26 cellular contexts compared by ENCODE assay signal in genomic region chr2:3388412-3388738, GRCh38. TPM values are rescaled to one million over a fixed set of nuclear protein-coding genes. Genes with fewer than 3 reads are reported as not detected.
DNase-seq lines count a peak whose midpoint lies in the region; ATAC-seq, FAIRE-seq and TF ChIP-seq lines count a peak whose summit lies in the region.
"Had no signal": no experiment of that assay in that cellular context is flagged by ENCODE, and none has a peak within 500 bp of the region (broad histone marks: within the 10 kb centered on the region; RNA-seq: fewer than 3 reads in every experiment).

No MANE protein-coding gene starts in this region.

- BruUV-seq in GM12878 (replicated peaks; lab: Mats Ljungman, UMichigan) = no TSS peak

- RAD21 ChIA-PET in GM12878 (lab: Charles Lee; ENCODE audit: unreplicated experiment) = no interaction called here

- no peak overlapping the region for H2BK120ac ChIP-seq in trophoblast cell (ENCODE audit: insufficient read depth, low read length, poor library complexity)

- intact Hi-C loops in GM12878 (cut with micrococcal nuclease; ENCODE audit: unreplicated experiment) (no loop called here), upper lobe of right lung (cut with DNase I) (no loop called here), posterior vena cava (cut with DNase I) (no loop called here), aorta (cut with DNase I) (no loop called here)

- no peak overlapping the region for H4K91ac ChIP-seq in trophoblast cell (ENCODE audit: low read depth, low read length)

- H2BK5ac ChIP-seq in trophoblast cell (ENCODE audit: low read depth, low read length, poor library complexity) = no peak overlapping the region

- H4K12ac ChIP-seq in trophoblast cell (ENCODE audit: low read depth, low read length) = no peak overlapping the region

- H3K4me2 ChIP-seq in GM23338 (no peak overlapping the region), GM12878 (ENCODE audit: control insufficient read depth, insufficient read depth) (no peak overlapping the region), trophoblast cell (ENCODE audit: low read length) (no peak overlapping the region)
- H3K4me2 ChIP-seq: BLaER1 had no signal

- no peaks in the 10 kb centered on the region for H3K9me3 Mint-ChIP-seq in GM23338
- H3K9me3 Mint-ChIP-seq: CD4-positive, alpha-beta memory T cell; CD8-positive, alpha-beta memory T cell had no signal

- H3K36me3 ChIP-seq in GM23338 (ENCODE audit: insufficient read depth) (peaks cover 29% of the 10 kb centered on the region), GM12878 (ENCODE audit: control insufficient read depth in 2 of 2, insufficient read depth in 2 of 2, low read length in 1 of 2) (peaks cover 10 to 22% of the 10 kb centered on the region in 2 experiments; a peak in 3 of 4 replicates), trophoblast cell (ENCODE audit: control insufficient read depth in 1 of 2, insufficient read depth in 2 of 2, low read length in 2 of 2) (peaks cover 26 to 36% of the 10 kb centered on the region in 2 experiments), upper lobe of right lung (peaks cover 33% of the 10 kb centered on the region), aorta (ENCODE audit: control insufficient read depth in 1 of 2, insufficient read depth in 2 of 2, low read length in 1 of 2) (peaks cover 7 to 12% of the 10 kb centered on the region in 2 donors)

- no peak overlapping the region for H3K23ac ChIP-seq in trophoblast cell (ENCODE audit: low read length)

- H3K9me3 ChIP-seq in GM12878 (replicated peaks; ENCODE audit: control insufficient read depth, insufficient read depth, low read length) (no peaks in the 10 kb centered on the region; the same call in 2 of the 3 replicates), trophoblast cell (ENCODE audit: insufficient read depth, low read depth, low read length) (no peaks in the 10 kb centered on the region), upper lobe of right lung (no peaks in the 10 kb centered on the region), aorta (ENCODE audit: control insufficient read depth, low read length) (no peaks in the 10 kb centered on the region)
- H3K9me3 ChIP-seq: BE2C had no signal

- no peak overlapping the region for H4K8ac ChIP-seq in trophoblast cell (ENCODE audit: low read depth, low read length)

- no peak overlapping the region for H3K27ac Mint-ChIP-seq in GM23338
- H3K27ac Mint-ChIP-seq: CD14-positive monocyte; CD4-positive, CD25-positive, alpha-beta regulatory T cell; CD8-positive, alpha-beta memory T cell had no signal

- no peak overlapping the region for H2BK12ac ChIP-seq in trophoblast cell (ENCODE audit: low read length)

- no peaks in the 10 kb centered on the region for H3K9me2 ChIP-seq in GM23338 (ENCODE audit: insufficient read depth)

- no peak for FAIRE-seq in GM12878 (lab: Jason Lieb, UNC)
- no peak for FAIRE-seq in GM19239 (lab: Jason Lieb, UNC)
- FAIRE-seq: A204.1, GM12891 had no signal

- H2AFZ ChIP-seq in GM23338 (no peak overlapping the region), GM12878 (ENCODE audit: control insufficient read depth, low read depth, low read length) (no peak overlapping the region), trophoblast cell (ENCODE audit: insufficient read depth, low read length, poor library complexity) (no peak overlapping the region)

- H3K4me1 ChIP-seq in GM23338 (ENCODE audit: insufficient read depth) = no peaks in the 10 kb centered on the region
- H3K4me1 ChIP-seq in GM12878 (ENCODE audit: control insufficient read depth, insufficient read depth, low read length) = no peaks in the 10 kb centered on the region
- no peaks in the 10 kb centered on the region for H3K4me1 ChIP-seq in trophoblast cell (ENCODE audit: control insufficient read depth in 1 of 2, insufficient read depth in 2 of 2, low read length in 2 of 2)
- H3K4me1 ChIP-seq in upper lobe of right lung = no peaks in the 10 kb centered on the region
- H3K4me1 ChIP-seq in aorta (ENCODE audit: control insufficient read depth in 1 of 2, insufficient read depth in 2 of 2, low read length in 2 of 2) = peaks cover 0 to 3% of the 10 kb centered on the region in 2 donors
- H3K4me1 ChIP-seq: BE2C had no signal

- TF ChIP-seq RAD21 in GM12878 (IDR thresholded peaks at IDR 0.05; ENCODE audit: insufficient read depth, low read depth, low read length) = no peak

- peaks cover 37% of the 10 kb centered on the region for H3K36me3 Mint-ChIP-seq in GM23338 (ENCODE audit: low read depth)

- no peak overlapping the region for H3K18ac ChIP-seq in trophoblast cell (ENCODE audit: low read length)

- H4K20me1 ChIP-seq in GM23338 (replicated peaks; ENCODE audit: insufficient read depth) (peaks cover 11% of the 10 kb centered on the region; the same call in 1 of the 2 replicates), GM12878 (ENCODE audit: control insufficient read depth, insufficient read depth) (no peaks in the 10 kb centered on the region)

- H3K4me3 Mint-ChIP-seq in GM23338 = no peak overlapping the region
- H3K4me3 Mint-ChIP-seq: CD14-positive monocyte; CD4-positive, alpha-beta memory T cell; CD4-positive, CD25-positive, alpha-beta regulatory T cell; CD8-positive, alpha-beta memory T cell had no signal

- SMC1A ChIA-PET in GM12878 (lab: Charles Lee; ENCODE audit: uncharacterized antibody, unreplicated experiment) = no interaction called here

- no peak for TF ChIP-seq CTCF in GM23338 (conservative IDR thresholded peaks at IDR 0.05; ENCODE audit: low read depth in 2 of 2)
- TF ChIP-seq CTCF in GM12878 (IDR thresholded peaks at IDR 0.05 in 2 of 3, conservative IDR thresholded peaks at IDR 0.05 in 1 of 3; ENCODE audit: control insufficient read depth in 2 of 3, extremely low read depth in 1 of 3, insufficient read depth in 1 of 3, low read depth in 3 of 3, low read length in 3 of 3) = no peak
- no peak for TF ChIP-seq CTCF in upper lobe of right lung (IDR thresholded peaks at IDR 0.05)

- POLR2A ChIA-PET in GM12878 (lab: Charles Lee) = no interaction called here

- peaks cover 3% of the 10 kb centered on the region for H3K27me3 Mint-ChIP-seq in GM23338 (ENCODE audit: insufficient read depth, low read depth, poor library complexity)
- H3K27me3 Mint-ChIP-seq: CD4-positive, alpha-beta memory T cell; CD4-positive, CD25-positive, alpha-beta regulatory T cell; CD8-positive, alpha-beta memory T cell had no signal

- H3K9ac ChIP-seq in GM12878 (ENCODE audit: control insufficient read depth, insufficient read depth, low read length) (no peak overlapping the region), trophoblast cell (ENCODE audit: low read length) (no peak overlapping the region)
- H3K9ac ChIP-seq: BLaER1 had no signal

- H3K27me3 ChIP-seq in GM23338 (ENCODE audit: insufficient read depth) (no peaks in the 10 kb centered on the region), GM12878 (replicated peaks in 1 of 2; ENCODE audit: control insufficient read depth in 2 of 2, insufficient read depth in 2 of 2, low read length in 1 of 2) (no peaks in the 10 kb centered on the region), trophoblast cell (ENCODE audit: insufficient read depth, low read length) (no peaks in the 10 kb centered on the region), upper lobe of right lung (no peaks in the 10 kb centered on the region), aorta (ENCODE audit: control insufficient read depth in 1 of 2, insufficient read depth in 2 of 2, low read length in 1 of 2) (no peaks in the 10 kb centered on the region)
- H3K27me3 ChIP-seq: BE2C, BLaER1 had no signal

- H3K79me1 ChIP-seq in trophoblast cell (ENCODE audit: low read length) = no peaks in the 10 kb centered on the region

- no peak overlapping the region for H3K4ac ChIP-seq in trophoblast cell (ENCODE audit: low read depth, low read length)

- CTCF ChIA-PET in GM12878 (lab: Yijun Ruan, JAX) = interaction anchor here (0.6 kb wide), 1 partner anchor 14 kb away, joined by 3 read pairs; no protein-coding TSS in a partner anchor

- no peaks in the 10 kb centered on the region for H3K4me1 Mint-ChIP-seq in GM23338
- H3K4me1 Mint-ChIP-seq: CD14-positive monocyte had no signal

- TF ChIP-seq POLR2A in GM12878 (IDR thresholded peaks at IDR 0.05; ENCODE audit: low read depth, low read length) = peak; percentile 46; the same call in 1 of the 2 replicates

- H3K79me2 ChIP-seq in GM23338 (replicated peaks; ENCODE audit: insufficient read depth) (peaks cover 43% of the 10 kb centered on the region), GM12878 (ENCODE audit: control insufficient read depth, insufficient read depth, low read length) (no peaks in the 10 kb centered on the region; the same call in none of the 2 replicates), trophoblast cell (ENCODE audit: control insufficient read depth, insufficient read depth, low read length, poor library complexity) (no peaks in the 10 kb centered on the region)

- no peak overlapping the region for H2AK5ac ChIP-seq in trophoblast cell (ENCODE audit: low read length)

- H3K14ac ChIP-seq in trophoblast cell (ENCODE audit: low read length) = no peak overlapping the region

- ATAC-seq in GM23338 = peak; percentile 38; the same call in 2 of the 3 replicates
- ATAC-seq in GM12878 = no peak
- ATAC-seq in upper lobe of right lung = peak; percentile 28
- no peak for ATAC-seq in aorta (ENCODE audit: low FRiP score)

- H3F3A ChIP-seq in GM23338 (replicated peaks; ENCODE audit: low read depth) = no peaks in the 10 kb centered on the region

- H3K4me3 ChIP-seq in GM23338 = no peak overlapping the region
- no peak overlapping the region for H3K4me3 ChIP-seq in GM12878
- H3K4me3 ChIP-seq in trophoblast cell (ENCODE audit: low read depth, low read length) = peak overlapping the region; percentile 20
- no peak overlapping the region for H3K4me3 ChIP-seq in upper lobe of right lung
- H3K4me3 ChIP-seq in aorta (ENCODE audit: low read length in 2 of 2) = no peak overlapping the region
- H3K4me3 ChIP-seq: BLaER1 had no signal

- in situ Hi-C loops in GM12878 (cut with MboI) = no loop called here

- 98% methylated on average over 15 of the region's 31 CpGs for WGBS in GM12878 (ENCODE audit: insufficient coverage, insufficient replicate concordance, low lambda C conversion rate, missing lambda C conversion rate)
- no CpG with 5 or more reads among the region's 31 CpGs for WGBS in trophoblast cell (ENCODE audit: extremely low coverage, insufficient coverage, insufficient read length)
- 98% methylated on average over 31 of the region's 31 CpGs for WGBS in aorta, 2 donors

- no peak for DNase-seq in GM23338 (ENCODE audit: low spot score)
- DNase-seq in GM12878 (ENCODE audit: low read depth, low spot score) = no peak
- DNase-seq in trophoblast cell = no peak
- no peak for DNase-seq in upper lobe of right lung
- no peak for DNase-seq in posterior vena cava (ENCODE audit: low spot score)
- no peak for DNase-seq in GM19239 (ENCODE audit: insufficient read length, low spot score)
- no peak for DNase-seq in aorta
- DNase-seq: 8988T; ACHN; BE2C; C1 segment of cervical spinal cord; CD4-positive, alpha-beta memory T cell; CD4-positive, CD25-positive, alpha-beta regulatory T cell; COR-L47; DMS 273 treated with DMSO at 0.1 percent for 48 hours; DMS153; DMS53; DMS79; DND-41; EL; GDM1 had no signal

- H3K27ac ChIP-seq in GM23338 (ENCODE audit: low read depth) (no peak overlapping the region), GM12878 (ENCODE audit: control insufficient read depth, insufficient read depth) (no peak overlapping the region), trophoblast cell (ENCODE audit: low read depth, low read length) (no peak overlapping the region), upper lobe of right lung (no peak overlapping the region), aorta (ENCODE audit: low read depth in 1 of 2, low read length in 2 of 2) (no peak overlapping the region)
- H3K27ac ChIP-seq: BLaER1 had no signal

- no peak for TF ChIP-seq EP300 in GM12878 (IDR thresholded peaks at IDR 0.05; ENCODE audit: borderline replicate concordance in 1 of 2, control insufficient read depth in 1 of 2, low read depth in 2 of 2, low read length in 2 of 2)

RNA-seq across cellular contexts. Expression of gene TRAPPC12, which starts 8.9 kb away (rescaled TPM):
- 50.8 and 57.7 TPM in 2 replicates for total RNA-seq in GM23338 (2014; rRNA removed; shearing (Covaris generic))
- 48.9 and 54.9 TPM in 2 replicates for polyA plus RNA-seq in GM23338 (2016; fragmentation: Nextera tagmentation; extraction: Ambion mirVana)
- 425 and 429 TPM in 2 replicates for total RNA-seq in GM12878 (2013; cell fraction: nucleolus; rRNA removed)
- 38.8 and 48.0 TPM in 2 replicates for total RNA-seq in GM12878 (2014; rRNA removed)
- total RNA-seq in GM12878 (2014; rRNA removed; fragmentation: Illumina TruSeq; extraction: Trizol) = 33.9 and 35.9 TPM in 2 replicates
- 63.2 and 77.1 TPM in 2 replicates for total RNA-seq in GM12878 (2021)
- polyA plus RNA-seq in GM12878 (2011; ENCODE audit: low read depth) = 44.7 TPM
- polyA plus RNA-seq in GM12878 (2011; rRNA removed) = 22.3 and 46.4 TPM in 2 replicates
- 19.8 and 23.8 TPM in 2 replicates for polyA plus RNA-seq in GM12878 (2011; cell fraction: cytosol; rRNA removed)
- 174 and 205 TPM in 2 replicates for polyA plus RNA-seq in GM12878 (2011; cell fraction: nucleus; rRNA removed)
- 40.4 and 56.2 TPM in 2 replicates for polyA plus RNA-seq in GM12878 (2012)
- 17.2 and 38.1 TPM in 2 replicates for polyA plus RNA-seq in GM12878 (2014; fragmentation: Illumina TruSeq; extraction: Trizol)
- polyA plus RNA-seq in GM12878 (2014; fragmentation: Nextera tagmentation; extraction: Ambion mirVana) = 10 to 100 TPM in 1 of 2 experiments, 1 to 10 TPM in 1; 8.6 to 22.9 TPM
- polyA plus RNA-seq in GM12878 (2014; rRNA removed) = 39.4 and 57.5 TPM in 2 replicates
- 10 to 100 TPM; 30.2 to 36.7 TPM for polyA plus RNA-seq in GM12878 (2016; fragmentation: Nextera tagmentation; extraction: Ambion mirVana)
- polyA minus RNA-seq in GM12878 (2011; rRNA and poly(A)+ RNA removed) = 46.2 and 66.6 TPM in 2 replicates
- 19.8 and 27.6 TPM in 2 replicates for polyA minus RNA-seq in GM12878 (2011; cell fraction: cytosol; rRNA and poly(A)+ RNA removed)
- polyA minus RNA-seq in GM12878 (2011; cell fraction: nucleus; rRNA and poly(A)+ RNA removed) = 68.5 and 127 TPM in 2 replicates
- 32.2 and 35.8 TPM in 2 replicates for polyA plus RNA-seq in trophoblast cell (2013)
- total RNA-seq in upper lobe of right lung = 89.8 TPM
- 10 to 100 TPM; 71.3 to 87.8 TPM for total RNA-seq in posterior vena cava
- total RNA-seq in aorta = 100 to 1,000 TPM in 1 of 2 donors, 10 to 100 TPM in 1; 83.8 to 125 TPM
- 100 to 1,000 TPM in 1 of 2 donors, 10 to 100 TPM in 1; 47.6 to 163 TPM for polyA plus RNA-seq in aorta

RNA-seq across cellular contexts. Expression of gene EIPR1, which starts 10.8 kb away (rescaled TPM):
- 40.5 and 46.3 TPM in 2 replicates for total RNA-seq in GM23338 (2014; rRNA removed; shearing (Covaris generic))
- polyA plus RNA-seq in GM23338 (2016; fragmentation: Nextera tagmentation; extraction: Ambion mirVana) = 17.0 and 17.4 TPM in 2 replicates
- total RNA-seq in GM12878 (2013; cell fraction: nucleolus; rRNA removed) = 59.2 and 63.8 TPM in 2 replicates
- 49.3 and 50.3 TPM in 2 replicates for total RNA-seq in GM12878 (2014; rRNA removed)
- 29.7 and 34.5 TPM in 2 replicates for total RNA-seq in GM12878 (2014; rRNA removed; fragmentation: Illumina TruSeq; extraction: Trizol)
- total RNA-seq in GM12878 (2021) = 39.0 and 43.4 TPM in 2 replicates
- 13.9 TPM for polyA plus RNA-seq in GM12878 (2011; ENCODE audit: low read depth)
- 40.5 and 61.2 TPM in 2 replicates for polyA plus RNA-seq in GM12878 (2011; rRNA removed)
- 78.9 and 84.0 TPM in 2 replicates for polyA plus RNA-seq in GM12878 (2011; cell fraction: cytosol; rRNA removed)
- 55.0 and 55.5 TPM in 2 replicates for polyA plus RNA-seq in GM12878 (2011; cell fraction: nucleus; rRNA removed)
- polyA plus RNA-seq in GM12878 (2012) = 26.1 and 30.8 TPM in 2 replicates
- polyA plus RNA-seq in GM12878 (2014; fragmentation: Illumina TruSeq; extraction: Trizol) = 22.3 and 34.9 TPM in 2 replicates
- polyA plus RNA-seq in GM12878 (2014; fragmentation: Nextera tagmentation; extraction: Ambion mirVana) = 10 to 100 TPM; 23.6 to 24.0 TPM
- 43.6 and 48.9 TPM in 2 replicates for polyA plus RNA-seq in GM12878 (2014; rRNA removed)
- 10 to 100 TPM; 41.1 to 49.1 TPM for polyA plus RNA-seq in GM12878 (2016; fragmentation: Nextera tagmentation; extraction: Ambion mirVana)
- 42.5 and 77.0 TPM in 2 replicates for polyA minus RNA-seq in GM12878 (2011; rRNA and poly(A)+ RNA removed)
- 21.8 and 27.0 TPM in 2 replicates for polyA minus RNA-seq in GM12878 (2011; cell fraction: cytosol; rRNA and poly(A)+ RNA removed)
- polyA minus RNA-seq in GM12878 (2011; cell fraction: nucleus; rRNA and poly(A)+ RNA removed) = 21.3 and 39.5 TPM in 2 replicates
- 13.9 and 14.1 TPM in 2 replicates for polyA plus RNA-seq in trophoblast cell (2013)
- total RNA-seq in upper lobe of right lung = 16.6 TPM
- total RNA-seq in posterior vena cava = 10 to 100 TPM; 14.1 to 16.3 TPM
- total RNA-seq in aorta = 10 to 100 TPM in 1 of 2 donors, 1 to 10 TPM in 1; 9.7 to 13.7 TPM
- 10 to 100 TPM in 1 of 2 donors, 1 to 10 TPM in 1; 9.9 to 10.0 TPM for polyA plus RNA-seq in aorta

Comparison
In these comparisons a context has a peak if more than half of its experiments do, and no peak if none do; other contexts are left out.
1. ATAC-seq: peak in GM23338 (single experiment) and upper lobe of right lung (single experiment); none in GM12878 (single experiment) and aorta (single experiment).